Comparison of ENCODE assay signal across 13 cellular contexts in the genomic region with DNA sequence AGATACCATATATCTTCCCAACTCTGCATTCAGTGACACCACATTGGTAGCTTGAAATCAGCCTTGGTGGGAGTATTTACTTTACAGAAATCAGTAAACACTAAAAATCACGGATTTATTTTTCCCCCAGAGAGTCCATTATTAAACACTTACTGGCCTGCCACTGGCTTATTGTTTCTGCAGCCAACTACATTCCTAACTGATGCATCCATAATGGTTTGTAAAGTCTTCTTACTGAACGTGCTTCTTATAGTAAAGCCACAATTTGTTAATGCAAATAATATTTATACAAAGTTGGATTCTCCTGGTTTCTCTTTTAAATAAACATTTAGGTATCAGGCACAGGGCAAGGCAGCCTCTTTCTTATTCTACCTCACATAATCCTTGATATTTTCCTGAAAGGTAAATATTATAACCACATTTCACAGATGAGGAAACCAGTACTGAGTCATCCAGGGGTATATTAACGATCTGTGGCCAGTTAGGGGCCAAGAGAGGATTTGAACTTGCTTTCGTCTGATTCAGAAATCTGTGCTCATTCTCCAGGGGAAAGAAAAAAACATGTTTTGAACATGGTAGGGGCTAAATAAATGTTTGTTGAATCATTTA.
A peak's percentile ranks its signal among the peaks of the same experiment; 100 is the strongest.
DNase-seq lines count a peak whose midpoint lies in the region; ATAC-seq and TF ChIP-seq lines count a peak whose summit lies in the region.
"Had no signal": no experiment of that assay in that cellular context is flagged by ENCODE, and none has a peak within 500 bp of the region (broad histone marks: within the 10 kb centered on the region; RNA-seq: fewer than 3 reads in every experiment).

No MANE protein-coding gene starts in this region.

- no peaks in the 10 kb centered on the region for H4K20me1 ChIP-seq in GM23248 (ENCODE audit: insufficient read depth)
- H4K20me1 ChIP-seq: BLaER1 treated with 17β-estradiol and CSF1 and Interleukin-3, amounts not matched to agents 10 nM and 100 nM had no signal

- H3K4me1 ChIP-seq in GM23248 (ENCODE audit: insufficient read depth) (peaks cover 18% of the 10 kb centered on the region), ascending aorta (no peaks in the 10 kb centered on the region)
- H3K4me1 ChIP-seq: BLaER1 treated with 17β-estradiol and CSF1 and Interleukin-3, amounts not matched to agents 10 nM and 100 nM had no signal

- H3K9me3 Mint-ChIP-seq in activated T-cell treated with anti-CD3 and anti-CD28 coated beads, Interleukin-2, amount 50 U/mL, for 4 hours: no peaks in the 10 kb centered on the region

- no peak for ATAC-seq in activated T-cell treated with anti-CD3 and anti-CD28 coated beads, Interleukin-2, amount 50 U/mL, for 4 hours
- no peak for ATAC-seq in HG03521 (IDR thresholded peaks at IDR 0.05; ENCODE audit: unreplicated experiment)

- H3K4me3 Mint-ChIP-seq in activated T-cell treated with anti-CD3 and anti-CD28 coated beads, Interleukin-2, amount 50 U/mL, for 4 hours: no peak overlapping the region
- H3K4me3 Mint-ChIP-seq: H9 had no signal

- no peak overlapping the region for H3K9ac ChIP-seq in GM23248
- H3K9ac ChIP-seq: BLaER1 treated with 17β-estradiol and CSF1 and Interleukin-3, amounts not matched to agents 10 nM and 100 nM had no signal

- in situ Hi-C loops in GM23248 (cut with MboI) (no loop called here), astrocyte of the spinal cord (cut with HindIII; ENCODE audit: low sequenced_read_pairs) (no loop called here)

- H2AFZ ChIP-seq in GM23248: no peak overlapping the region

- no peaks in the 10 kb centered on the region for H3K4me1 Mint-ChIP-seq in activated T-cell treated with anti-CD3 and anti-CD28 coated beads, Interleukin-2, amount 50 U/mL, for 4 hours (ENCODE audit: low read depth)

- H3K36me3 ChIP-seq in GM23248 (ENCODE audit: low read depth): no peaks in the 10 kb centered on the region
- no peaks in the 10 kb centered on the region for H3K36me3 ChIP-seq in ascending aorta
- H3K36me3 ChIP-seq: BLaER1 treated with 17β-estradiol and CSF1 and Interleukin-3, amounts not matched to agents 10 nM and 100 nM had no signal

- DNase-seq in GM23248 (peak; percentile 56), NCI-H226 (peak; percentile 43), astrocyte of the spinal cord (ENCODE audit: low read depth, low spot score) (peak; percentile 49), NCI-H2081 (lab: John Stamatoyannopoulos, UW) (no peak), ascending aorta (ENCODE audit: low spot score in 2 of 2) (no peak)
- DNase-seq in activated T-cell treated with anti-CD3 and anti-CD28 coated beads, Interleukin-2, amount 50 U/mL, for 4 hours: no peak
- DNase-seq: H9, NCI-H1092, NCI-H1694 treated with DMSO at 0.1 percent for 48 hours, NCI-H2171 had no signal

- H3K4me3 ChIP-seq in GM23248 (no peak overlapping the region), astrocyte of the spinal cord (ENCODE audit: low read depth, low read length) (no peak overlapping the region), ascending aorta (no peak overlapping the region)
- H3K4me3 ChIP-seq: BLaER1 treated with 17β-estradiol and CSF1 and Interleukin-3, amounts not matched to agents 10 nM and 100 nM had no signal

- peaks cover 18% of the 10 kb centered on the region for H3F3A ChIP-seq in GM23248 (ENCODE audit: insufficient read depth)

- WGBS in GM23248 (ENCODE audit: low coverage in 1 of 2, low lambda C conversion rate in 2 of 2, missing lambda C conversion rate in 2 of 2), 2 experiments: 52 to 57% methylated on average over 4 of the region's 4 CpGs

- no peaks in the 10 kb centered on the region for H3K79me2 ChIP-seq in GM23248 (ENCODE audit: insufficient read depth)

- H3K27me3 ChIP-seq in GM23248 (replicated peaks; ENCODE audit: insufficient read depth) (no peaks in the 10 kb centered on the region), ascending aorta (no peaks in the 10 kb centered on the region)
- H3K27me3 ChIP-seq: BLaER1 treated with 17β-estradiol and CSF1 and Interleukin-3, amounts not matched to agents 10 nM and 100 nM had no signal

- intact Hi-C loops in ascending aorta (cut with DNase I): no loop called here

- H3K27ac ChIP-seq in GM23248 (peak overlapping the region; percentile 5), ascending aorta (no peak overlapping the region)
- H3K27ac ChIP-seq: BLaER1 treated with 17β-estradiol and CSF1 and Interleukin-3, amounts not matched to agents 10 nM and 100 nM; RWPE1 had no signal

- no peak for TF ChIP-seq CTCF in astrocyte of the spinal cord (IDR thresholded peaks at IDR 0.05; ENCODE audit: low read depth, low read length)
- no peak for TF ChIP-seq CTCF in ascending aorta (IDR thresholded peaks at IDR 0.05)

- H3K4me2 ChIP-seq in GM23248 (ENCODE audit: unreplicated experiment): peak overlapping the region; percentile 2

- H3K27me3 Mint-ChIP-seq in activated T-cell treated with anti-CD3 and anti-CD28 coated beads, Interleukin-2, amount 50 U/mL, for 4 hours (ENCODE audit: low read depth): no peaks in the 10 kb centered on the region

- peaks cover 16% of the 10 kb centered on the region for H3K36me3 Mint-ChIP-seq in activated T-cell treated with anti-CD3 and anti-CD28 coated beads, Interleukin-2, amount 50 U/mL, for 4 hours (ENCODE audit: insufficient read depth)

- no peaks in the 10 kb centered on the region for H3K9me3 ChIP-seq in GM23248 (ENCODE audit: low read depth)
- no peaks in the 10 kb centered on the region for H3K9me3 ChIP-seq in ascending aorta
- H3K9me3 ChIP-seq: BLaER1 treated with 17β-estradiol and CSF1 and Interleukin-3, amounts not matched to agents 10 nM and 100 nM had no signal

- H3K9me2 ChIP-seq in GM23248 (ENCODE audit: insufficient read depth): no peaks in the 10 kb centered on the region

Comparison
In these comparisons a context has a peak if more than half of its experiments do, and no peak if none do; other contexts are left out.
1. DNase-seq: peak in GM23248 (single experiment), NCI-H226 (single experiment) and astrocyte of the spinal cord (single experiment); none in NCI-H2081 (0 of 2), activated T-cell treated with anti-CD3 and anti-CD28 coated beads, Interleukin-2, amount 50 U/mL, for 4 hours (single experiment) and ascending aorta (0 of 2).